Comparison of ENCODE assay signal across 1 cellular context in the genomic region with DNA sequence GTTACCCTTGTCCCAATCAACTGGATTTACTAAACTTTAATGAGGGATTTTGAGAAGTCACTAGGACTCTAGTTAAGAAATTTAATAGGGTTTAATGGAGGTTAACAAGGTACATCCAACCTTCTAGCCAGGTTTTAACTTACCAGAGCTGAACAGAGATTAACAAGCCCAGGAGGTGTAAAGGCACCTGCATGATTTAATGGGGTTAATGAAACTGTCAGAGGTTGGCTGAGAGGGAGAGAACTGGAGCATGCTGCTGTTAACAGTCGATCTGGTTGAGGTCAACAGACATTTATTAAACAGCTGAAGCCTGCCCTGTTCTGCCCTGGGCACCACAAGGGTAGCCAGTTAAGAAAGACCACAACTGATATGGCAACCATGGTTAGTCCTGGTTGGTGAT.
TF ChIP-seq lines count a peak whose summit lies in the region.

No MANE protein-coding gene starts in this region.

TF ChIP-seq in HEK293, 187 proteins besides CTCF, POLR2A, EP300 and RAD21:
- TF ChIP-seq, protein P1, sequence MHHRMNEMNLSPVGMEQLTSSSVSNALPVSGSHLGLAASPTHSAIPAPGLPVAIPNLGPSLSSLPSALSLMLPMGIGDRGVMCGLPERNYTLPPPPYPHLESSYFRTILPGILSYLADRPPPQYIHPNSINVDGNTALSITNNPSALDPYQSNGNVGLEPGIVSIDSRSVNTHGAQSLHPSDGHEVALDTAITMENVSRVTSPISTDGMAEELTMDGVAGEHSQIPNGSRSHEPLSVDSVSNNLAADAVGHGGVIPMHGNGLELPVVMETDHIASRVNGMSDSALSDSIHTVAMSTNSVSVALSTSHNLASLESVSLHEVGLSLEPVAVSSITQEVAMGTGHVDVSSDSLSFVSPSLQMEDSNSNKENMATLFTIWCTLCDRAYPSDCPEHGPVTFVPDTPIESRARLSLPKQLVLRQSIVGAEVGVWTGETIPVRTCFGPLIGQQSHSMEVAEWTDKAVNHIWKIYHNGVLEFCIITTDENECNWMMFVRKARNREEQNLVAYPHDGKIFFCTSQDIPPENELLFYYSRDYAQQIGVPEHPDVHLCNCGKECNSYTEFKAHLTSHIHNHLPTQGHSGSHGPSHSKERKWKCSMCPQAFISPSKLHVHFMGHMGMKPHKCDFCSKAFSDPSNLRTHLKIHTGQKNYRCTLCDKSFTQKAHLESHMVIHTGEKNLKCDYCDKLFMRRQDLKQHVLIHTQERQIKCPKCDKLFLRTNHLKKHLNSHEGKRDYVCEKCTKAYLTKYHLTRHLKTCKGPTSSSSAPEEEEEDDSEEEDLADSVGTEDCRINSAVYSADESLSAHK (tag by site-specific recombination; IDR thresholded peaks at IDR 0.05): peak; percentile 65
- TF ChIP-seq ZNF768 (tag by site-specific recombination; IDR thresholded peaks at IDR 0.05) (no peak), GLIS2 (tag by site-specific recombination; IDR thresholded peaks at IDR 0.05) (no peak)
TF ChIP-seq in HEK293: peak in this region for 1.
